Comparison of ENCODE assay signal across 8 cellular contexts in genomic region chr1:220680085-220680687, GRCh38. TPM values are rescaled to one million over a fixed set of nuclear protein-coding genes. Genes with fewer than 3 reads are reported as not detected.
A peak's percentile ranks its signal among the peaks of the same experiment; 100 is the strongest.
DNase-seq lines count a peak whose midpoint lies in the region; ATAC-seq and TF ChIP-seq lines count a peak whose summit lies in the region.

No MANE protein-coding gene starts in this region.

- H3K4me3 Mint-ChIP-seq in CD4-positive, CD25-positive, alpha-beta regulatory T cell = no peak overlapping the region
- H3K4me3 Mint-ChIP-seq in glutamatergic neuron (ENCODE audit: unreplicated experiment) = no peak overlapping the region

- no peaks in the 10 kb centered on the region for H3K9me3 ChIP-seq in CD4-positive, CD25-positive, alpha-beta regulatory T cell (ENCODE audit: control insufficient read depth in 2 of 2, low read length in 2 of 2)
- H3K9me3 ChIP-seq in WERI-Rb-1 (ENCODE audit: severe bottlenecking) = no peaks in the 10 kb centered on the region

- no peak overlapping the region for H3K27ac ChIP-seq in CD4-positive, CD25-positive, alpha-beta regulatory T cell (ENCODE audit: insufficient read depth, low read length, poor library complexity, severe bottlenecking)
- H3K27ac ChIP-seq in WERI-Rb-1 = no peak overlapping the region

- intact Hi-C loops in sciatic nerve (cut with DNase I) = no loop called here

- no peaks in the 10 kb centered on the region for H3K36me3 ChIP-seq in CD4-positive, CD25-positive, alpha-beta regulatory T cell (ENCODE audit: control insufficient read depth, insufficient read depth, low read length)
- no peaks in the 10 kb centered on the region for H3K36me3 ChIP-seq in WERI-Rb-1

- H3K27me3 ChIP-seq in CD4-positive, CD25-positive, alpha-beta regulatory T cell (ENCODE audit: control insufficient read depth, insufficient read depth, low read length) = no peaks in the 10 kb centered on the region
- H3K27me3 ChIP-seq in WERI-Rb-1 (ENCODE audit: insufficient read depth, low read depth, severe bottlenecking) = no peaks in the 10 kb centered on the region

- H3K27ac Mint-ChIP-seq in CD4-positive, CD25-positive, alpha-beta regulatory T cell = no peak overlapping the region
- no peak overlapping the region for H3K27ac Mint-ChIP-seq in glutamatergic neuron (ENCODE audit: unreplicated experiment)

- H3K36me3 Mint-ChIP-seq in CD4-positive, CD25-positive, alpha-beta regulatory T cell = no peaks in the 10 kb centered on the region
- H3K36me3 Mint-ChIP-seq in glutamatergic neuron (ENCODE audit: unreplicated experiment) = no peaks in the 10 kb centered on the region

- peaks cover 0 to 1% (median 0%) of the 10 kb centered on the region in 7 donors for H3K9me3 Mint-ChIP-seq in CD4-positive, CD25-positive, alpha-beta regulatory T cell
- H3K9me3 Mint-ChIP-seq in glutamatergic neuron (ENCODE audit: unreplicated experiment) = peaks cover 3% of the 10 kb centered on the region

- TF ChIP-seq CTCF in WERI-Rb-1 (IDR thresholded peaks at IDR 0.05; ENCODE audit: low read depth, low read length) = peak; percentile 76
- TF ChIP-seq CTCF in glutamatergic neuron (IDR thresholded peaks at IDR 0.05; ENCODE audit: partially characterized antibody, unreplicated experiment) = peak; percentile 77

- no peaks in the 10 kb centered on the region for H3K27me3 Mint-ChIP-seq in CD4-positive, CD25-positive, alpha-beta regulatory T cell
- no peaks in the 10 kb centered on the region for H3K27me3 Mint-ChIP-seq in glutamatergic neuron (ENCODE audit: unreplicated experiment)

- no peaks in the 10 kb centered on the region for H3K4me1 ChIP-seq in CD4-positive, CD25-positive, alpha-beta regulatory T cell (ENCODE audit: control insufficient read depth, insufficient read depth, low read length, poor library complexity, severe bottlenecking)

- H3K4me3 ChIP-seq in CD4-positive, CD25-positive, alpha-beta regulatory T cell (ENCODE audit: low read depth, low read length) = no peak overlapping the region
- H3K4me3 ChIP-seq in WERI-Rb-1 (ENCODE audit: low read depth, low read length) = no peak overlapping the region

- peak in 2 of 3 donors; percentile 18 to 45 for DNase-seq in CD4-positive, CD25-positive, alpha-beta regulatory T cell
- DNase-seq in NCI-H1092 treated with DMSO at 0.1 percent for 48 hours (lab: John Stamatoyannopoulos, UW) (peak; percentile 64), WERI-Rb-1 (peak; percentile 59), glutamatergic neuron (peak; percentile 29), sciatic nerve (ENCODE audit: low spot score) (no peak)
- no peak for DNase-seq in effector CD4-positive, alpha-beta T cell

- ATAC-seq in CD4-positive, CD25-positive, alpha-beta regulatory T cell (ENCODE audit: low read depth in 2 of 2) = peak in 1 of 2 donors; percentile 43
- ATAC-seq in GM18511 (IDR thresholded peaks at IDR 0.05; ENCODE audit: unreplicated experiment) (peak; percentile 96), HG02763 (IDR thresholded peaks at IDR 0.05; ENCODE audit: unreplicated experiment) (peak; percentile 77), sciatic nerve (peak; percentile 74)

- H3K4me1 Mint-ChIP-seq in CD4-positive, CD25-positive, alpha-beta regulatory T cell = peaks cover 0 to 2% (median 0%) of the 10 kb centered on the region in 4 donors
- peaks cover 6% of the 10 kb centered on the region for H3K4me1 Mint-ChIP-seq in glutamatergic neuron (ENCODE audit: low read depth, unreplicated experiment)

RNA-seq across cellular contexts. Expression of gene C1orf115, which starts 10.0 kb away (rescaled TPM):
- total RNA-seq in CD4-positive, CD25-positive, alpha-beta regulatory T cell = 0.25 TPM
- polyA plus RNA-seq in CD4-positive, CD25-positive, alpha-beta regulatory T cell = 1 to 10 TPM in 3 of 4 donors, under 1 TPM in 1; 0.30 to 1.8 (median 1.4) TPM
- 30.5 TPM for total RNA-seq in glutamatergic neuron (ENCODE audit: unreplicated experiment)
- 24.3 TPM for total RNA-seq in sciatic nerve

Comparison
In these comparisons a context has a peak if more than half of its experiments do, and no peak if none do; other contexts are left out.
1. DNase-seq: peak in CD4-positive, CD25-positive, alpha-beta regulatory T cell (2 of 3), NCI-H1092 treated with DMSO at 0.1 percent for 48 hours (single experiment), WERI-Rb-1 (single experiment) and glutamatergic neuron (single experiment); none in sciatic nerve (single experiment) and effector CD4-positive, alpha-beta T cell (single experiment).
2. RNA of gene C1orf115, which starts 10.0 kb away (total RNA-seq): 30.5 TPM in glutamatergic neuron (single experiment) and 24.3 TPM in sciatic nerve (single experiment); 0.25 TPM in CD4-positive, CD25-positive, alpha-beta regulatory T cell (single experiment); every median in the first group is over 10 times any median in the second.